Comparison of ENCODE assay signal across 7 cellular contexts in the genomic region with DNA sequence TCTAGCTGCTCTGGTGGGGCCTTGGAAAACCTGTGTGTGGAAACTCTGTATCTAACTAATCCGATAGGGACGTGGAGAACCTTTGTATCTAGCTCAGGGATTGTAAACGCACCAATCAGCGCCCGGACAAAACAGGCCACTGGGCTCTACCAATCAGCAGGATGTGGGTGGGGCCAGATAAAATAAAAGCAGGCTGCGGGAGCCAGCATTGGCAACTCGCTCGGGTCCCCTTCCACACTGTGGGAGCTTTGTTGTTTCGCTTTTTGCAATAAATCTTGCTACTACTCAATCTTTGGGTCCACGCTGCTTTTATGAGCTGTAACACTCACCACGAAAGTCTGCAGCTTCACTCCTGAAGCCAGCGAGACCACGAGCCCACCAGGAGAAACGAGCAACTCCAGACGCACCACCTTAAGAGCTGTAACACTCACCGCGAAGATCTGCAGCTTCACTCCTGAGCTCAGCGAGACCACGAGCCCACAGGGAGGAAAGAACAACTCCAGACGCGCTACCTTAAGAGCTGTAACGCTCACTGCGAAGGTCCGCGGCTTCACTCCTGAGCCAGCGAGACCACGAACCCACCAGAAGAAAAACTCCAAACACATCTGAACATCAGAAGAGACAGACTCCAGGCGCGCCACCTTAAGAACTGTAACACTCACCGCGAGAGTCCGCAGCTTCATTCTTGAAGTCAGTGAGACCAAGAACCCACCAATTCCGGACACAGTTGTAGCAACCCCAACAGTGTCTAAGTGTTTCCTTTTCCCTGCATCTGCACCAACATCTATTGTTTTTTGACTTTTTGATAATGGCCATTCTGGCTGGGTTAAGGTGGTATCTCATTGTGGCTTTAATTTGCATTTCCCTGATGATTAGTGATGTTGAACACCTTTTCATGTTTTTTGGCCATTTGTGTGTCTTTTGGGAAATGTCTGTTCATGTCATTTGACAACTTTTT.
DNase-seq lines count a peak whose midpoint lies in the region; ATAC-seq lines count a peak whose summit lies in the region.
"Not testable (repeated sequence)": the region's sequence is repeated elsewhere in the genome, so short reads cannot be mapped to it uniquely, and the experiment has no call there.

No MANE protein-coding gene starts in this region.

- H3K4me3 Mint-ChIP-seq in IgD-negative memory B cell (peak overlapping the region; percentile 79 to 92 (median 89)), T-helper 17 cell (peak overlapping the region; percentile 75)
- H3K4me3 Mint-ChIP-seq in activated CD8-positive, alpha-beta T cell treated with anti-CD3 and anti-CD28 coated beads, Interleukin-2, amount 10 ng/mL, durations not matched to agents 7 days and 5 days, result peak overlapping the region; percentile 65
- H3K4me3 Mint-ChIP-seq in central memory CD8-positive, alpha-beta T cell, result peak overlapping the region; percentile 75
- peak overlapping the region; percentile 80 for H3K4me3 Mint-ChIP-seq in natural killer cell treated with Interleukin-12 subunit alpha and Interleukin-12 subunit beta and Interleukin-15 and Interleukin-18, amount 100 ng/mL, for 72 hours

- H3K27me3 Mint-ChIP-seq in IgD-negative memory B cell; T-helper 17 cell; activated CD8-positive, alpha-beta T cell treated with anti-CD3 and anti-CD28 coated beads, Interleukin-2, amount 10 ng/mL, durations not matched to agents 7 days and 5 days (ENCODE audit: low read depth); central memory CD8-positive, alpha-beta T cell; natural killer cell treated with Interleukin-12 subunit alpha and Interleukin-12 subunit beta and Interleukin-15 and Interleukin-18, amount 100 ng/mL, for 72 hours: not testable (repeated sequence)

- POLR2A ChIA-PET in activated CD8-positive, alpha-beta T cell treated with anti-CD3 and anti-CD28 coated beads, Interleukin-2, amount 10 ng/mL, durations not matched to agents 7 days and 5 days (lab: Charles Lee), result not testable (repeated sequence)

- not testable (repeated sequence) for H3K9me3 Mint-ChIP-seq in IgD-negative memory B cell; activated CD8-positive, alpha-beta T cell treated with anti-CD3 and anti-CD28 coated beads, Interleukin-2, amount 10 ng/mL, durations not matched to agents 7 days and 5 days (ENCODE audit: insufficient read depth); central memory CD8-positive, alpha-beta T cell; natural killer cell treated with Interleukin-12 subunit alpha and Interleukin-12 subunit beta and Interleukin-15 and Interleukin-18, amount 100 ng/mL, for 72 hours

- CTCF ChIA-PET in activated CD8-positive, alpha-beta T cell treated with anti-CD3 and anti-CD28 coated beads, Interleukin-2, amount 10 ng/mL, durations not matched to agents 7 days and 5 days (lab: Charles Lee), result interaction anchor here (1.2 kb wide), 1 partner anchor 34 kb away, joined by 3 read pairs; no protein-coding TSS in a partner anchor

- peak; percentile 46 for ATAC-seq in T-helper 17 cell
- ATAC-seq in activated CD8-positive, alpha-beta T cell treated with anti-CD3 and anti-CD28 coated beads, Interleukin-2, amount 10 ng/mL, durations not matched to agents 7 days and 5 days; central memory CD8-positive, alpha-beta T cell (replicated peaks; ENCODE audit: extremely low read depth, poor library complexity, severe bottlenecking); natural killer cell treated with Interleukin-12 subunit alpha and Interleukin-12 subunit beta and Interleukin-15 and Interleukin-18, amount 100 ng/mL, for 72 hours: not testable (repeated sequence)

- not testable (repeated sequence) for H3K9me3 ChIP-seq in T-helper 17 cell (ENCODE audit: control insufficient read depth, low read length, poor library complexity, severe bottlenecking)

- H3K36me3 Mint-ChIP-seq in IgD-negative memory B cell; T-helper 17 cell (ENCODE audit: low read depth); activated CD8-positive, alpha-beta T cell treated with anti-CD3 and anti-CD28 coated beads, Interleukin-2, amount 10 ng/mL, durations not matched to agents 7 days and 5 days (ENCODE audit: low read depth); central memory CD8-positive, alpha-beta T cell (ENCODE audit: insufficient read depth); natural killer cell treated with Interleukin-12 subunit alpha and Interleukin-12 subunit beta and Interleukin-15 and Interleukin-18, amount 100 ng/mL, for 72 hours: not testable (repeated sequence)

- not testable (repeated sequence) for DNase-seq in T-helper 17 cell; activated CD8-positive, alpha-beta T cell treated with anti-CD3 and anti-CD28 coated beads, Interleukin-2, amount 10 ng/mL, durations not matched to agents 7 days and 5 days; natural killer cell treated with Interleukin-12 subunit alpha and Interleukin-12 subunit beta and Interleukin-15 and Interleukin-18, amount 100 ng/mL, for 72 hours (ENCODE audit: low spot score)
- DNase-seq in activated effector memory CD4-positive, alpha-beta T cell treated with Interleukin-2 at 50 U/mL for 16 hours, result peak; percentile 26
- DNase-seq in central memory CD8-positive, alpha-beta T cell (ENCODE audit: low spot score in 2 of 2), result peak in 1 of 2 donors; percentile 21
- DNase-seq in stimulated activated CD8-positive, alpha-beta memory T cell treated with anti-CD3 and anti-CD28 coated beads, Interleukin-4, amount 100 ng/mL, for 24 hours (ENCODE audit: low read depth), result peak; percentile 2

- H3K27ac Mint-ChIP-seq in IgD-negative memory B cell (peak overlapping the region in 1 of 3 donors; percentile 74), T-helper 17 cell (peak overlapping the region; percentile 37)
- peak overlapping the region; percentile 82 for H3K27ac Mint-ChIP-seq in activated CD8-positive, alpha-beta T cell treated with anti-CD3 and anti-CD28 coated beads, Interleukin-2, amount 10 ng/mL, durations not matched to agents 7 days and 5 days
- peak overlapping the region; percentile 87 for H3K27ac Mint-ChIP-seq in central memory CD8-positive, alpha-beta T cell (ENCODE audit: low read depth)
- H3K27ac Mint-ChIP-seq in natural killer cell treated with Interleukin-12 subunit alpha and Interleukin-12 subunit beta and Interleukin-15 and Interleukin-18, amount 100 ng/mL, for 72 hours, result peak overlapping the region; percentile 9 to 43

- peaks cover 3 to 15% (median 10%) of the 10 kb centered on the region in 3 donors for H3K4me1 Mint-ChIP-seq in IgD-negative memory B cell
- H3K4me1 Mint-ChIP-seq in T-helper 17 cell, result peaks cover 17% of the 10 kb centered on the region
- not testable (repeated sequence) for H3K4me1 Mint-ChIP-seq in activated CD8-positive, alpha-beta T cell treated with anti-CD3 and anti-CD28 coated beads, Interleukin-2, amount 10 ng/mL, durations not matched to agents 7 days and 5 days (ENCODE audit: low read depth)
- peaks cover 20% of the 10 kb centered on the region for H3K4me1 Mint-ChIP-seq in central memory CD8-positive, alpha-beta T cell
- H3K4me1 Mint-ChIP-seq in natural killer cell treated with Interleukin-12 subunit alpha and Interleukin-12 subunit beta and Interleukin-15 and Interleukin-18, amount 100 ng/mL, for 72 hours (ENCODE audit: low read depth in 2 of 2), result peaks cover 25 to 26% of the 10 kb centered on the region in 2 donors
